24 cellular contexts compared by ENCODE assay signal in genomic region chr6:129047834-129048233, GRCh38.
"Had no signal": no experiment of that assay in that cellular context is flagged by ENCODE, and none has a peak within 500 bp of the region (broad histone marks: within the 10 kb centered on the region; RNA-seq: fewer than 3 reads in every experiment).

No MANE protein-coding gene starts in this region.

- DNase-seq: activated CD4-positive, alpha-beta memory T cell treated with anti-CD3 and anti-CD28 coated beads, Interleukin-2, amount 10 ng/mL, durations not matched to agents 7 days and 5 days; activated CD4-positive, alpha-beta T cell treated with anti-CD3 and anti-CD28 coated beads for 36 hours; activated CD4-positive, alpha-beta T cell treated with anti-CD3 and anti-CD28 coated beads, Interleukin-2, amount 10 ng/mL, durations not matched to agents 24 days and 14 days; activated CD4-positive, CD25-positive, alpha-beta regulatory T cell; activated CD4-positive, CD25-positive, alpha-beta regulatory T cell treated with anti-CD3 and anti-CD28 coated beads, Interleukin-2, amount 50 U/mL, for 72 hours; activated CD8-positive, alpha-beta memory T cell treated with anti-CD3 and anti-CD28 coated beads, Interleukin-2, amount 50 U/mL, for 48 hours; activated gamma-delta T cell; activated naive CD4-positive, alpha-beta T cell; activated naive CD4-positive, alpha-beta T cell treated with anti-CD3 and anti-CD28 coated beads, Interleukin-2, amount 10 ng/mL, durations not matched to agents 7 days and 5 days; activated naive CD8-positive, alpha-beta T cell treated with anti-CD3 and anti-CD28 coated beads, Interleukin-2, amount 10 ng/mL, durations not matched to agents 7 days and 5 days; activated T-cell treated with anti-CD3 and anti-CD28 coated beads for 4 hours; activated T-cell treated with anti-CD3 and anti-CD28 coated beads, Interleukin-2, amount 50 U/mL, for 24 hours; activated T-cell treated with anti-CD3 and anti-CD28 coated beads, Interleukin-2, amount 50 U/mL, for 72 hours; dorsolateral prefrontal cortex; effector memory CD4-positive, alpha-beta T cell; endodermal cell; foreskin fibroblast; T-helper 2 cell had no signal

- H3K9me3 ChIP-seq: ascending aorta had no signal

- H3K27me3 ChIP-seq: ascending aorta, breast epithelium, cardiac muscle cell, dorsolateral prefrontal cortex had no signal

- H3K4me1 ChIP-seq: ascending aorta, breast epithelium had no signal

- ATAC-seq: activated CD4-positive, alpha-beta T cell treated with anti-CD3 and anti-CD28 coated beads for 36 hours; activated naive CD4-positive, alpha-beta T cell treated with anti-CD3 and anti-CD28 coated beads, Interleukin-2, amount 50 U/mL, for 72 hours; activated T-cell treated with anti-CD3 and anti-CD28 coated beads, Interleukin-2, amount 50 U/mL, for 72 hours; esophagus mucosa had no signal

- H3K4me3 ChIP-seq: ascending aorta, breast epithelium, cardiac muscle cell, coronary artery, dorsolateral prefrontal cortex had no signal

- H3K27ac ChIP-seq: ascending aorta, breast epithelium, cardiac muscle cell, coronary artery, dorsolateral prefrontal cortex had no signal

- H3K36me3 ChIP-seq: breast epithelium had no signal
